In the genomic region with DNA sequence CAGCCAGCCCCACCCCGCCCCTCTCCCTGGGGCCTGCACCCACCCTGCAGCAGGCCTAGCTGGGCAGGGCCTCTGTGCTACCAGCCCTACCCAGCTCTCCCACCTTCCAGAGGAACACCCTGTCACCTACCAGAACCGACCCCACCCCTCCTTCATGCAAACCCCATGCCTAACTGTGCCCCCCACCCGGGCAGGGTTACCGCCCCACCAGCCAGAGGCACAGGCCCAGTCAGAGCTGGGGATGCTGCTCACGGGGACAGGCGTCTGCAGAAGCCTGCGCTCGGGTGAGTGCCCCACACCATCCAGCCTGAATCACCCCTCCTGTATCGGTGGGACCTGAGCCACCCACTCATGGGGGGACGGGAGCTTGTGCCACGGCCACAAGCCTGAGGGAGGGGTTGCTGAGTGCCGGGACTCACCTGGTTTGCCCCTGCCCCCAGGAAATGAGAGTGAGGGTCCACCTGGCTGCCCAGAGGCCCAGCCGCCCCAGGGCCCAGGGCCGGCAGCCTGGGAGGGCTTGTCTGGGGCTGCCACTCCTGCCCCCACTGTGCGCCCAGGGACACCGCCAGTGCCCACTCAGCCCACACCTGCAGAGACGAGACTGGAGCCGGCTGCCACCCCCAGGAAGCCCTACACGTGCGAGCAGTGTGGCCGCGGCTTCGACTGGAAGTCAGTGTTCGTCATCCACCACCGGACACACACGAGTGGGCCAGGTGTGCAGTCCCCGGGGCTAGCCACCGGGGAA, we compare ENCODE assay signal across 1 cellular context.
A peak's percentile ranks its signal among the peaks of the same experiment; 100 is the strongest.
TF ChIP-seq lines count a peak whose summit lies in the region.

No MANE protein-coding gene starts in this region.

TF ChIP-seq in HepG2, 621 proteins besides CTCF, POLR2A, EP300 and RAD21:
- TF ChIP-seq ZNF207 (IDR thresholded peaks at IDR 0.05; ENCODE audit: borderline replicate concordance): no peak
- peak; percentile 85 for TF ChIP-seq AGO2 (optimal IDR thresholded peaks at IDR 0.05; ENCODE audit: low read depth, low read length)
- TF ChIP-seq THAP11 (CRISPR knock-in tag; IDR thresholded peaks at IDR 0.05): no peak
- TF ChIP-seq ZNF792 (CRISPR knock-in tag; IDR thresholded peaks at IDR 0.05): no peak
- no peak for TF ChIP-seq KMT2A (CRISPR knock-in tag; IDR thresholded peaks at IDR 0.05)
TF ChIP-seq in HepG2: peak in this region for 1.
